In genomic region chr7:90262438-90262837, GRCh38 we compare ENCODE assay signal across 8 cellular contexts. TPM values are rescaled to one million over a fixed set of nuclear protein-coding genes. Genes with fewer than 3 reads are reported as not detected.
DNase-seq lines count a peak whose midpoint lies in the region; ATAC-seq, FAIRE-seq and TF ChIP-seq lines count a peak whose summit lies in the region.

No MANE protein-coding gene starts in this region.

- no peaks in the 10 kb centered on the region for H3K36me3 Mint-ChIP-seq in progenitor cell of endocrine pancreas (ENCODE audit: insufficient read depth)

- peak; percentile 96 for FAIRE-seq in endometrium (lab: Jason Lieb, UNC)

- peaks cover 7% of the 10 kb centered on the region for H3K4me1 Mint-ChIP-seq in progenitor cell of endocrine pancreas (ENCODE audit: low read depth)

- H3K27me3 Mint-ChIP-seq in progenitor cell of endocrine pancreas = no peaks in the 10 kb centered on the region

- ATAC-seq in GM18861 (IDR thresholded peaks at IDR 0.05; ENCODE audit: unreplicated experiment) = peak; percentile 93
- ATAC-seq in HG03066 (IDR thresholded peaks at IDR 0.05; ENCODE audit: low read depth, unreplicated experiment) = peak; percentile 86

- DNase-seq in AG08396 (ENCODE audit: low spot score) (peak; percentile 15), NCI-H82 treated with DMSO at 0.1 percent for 48 hours (lab: John Stamatoyannopoulos, UW; ENCODE audit: unreplicated experiment) (peak; percentile 12), progenitor cell of endocrine pancreas (ENCODE audit: low spot score, unreplicated experiment) (no peak), nucleus accumbens (lab: John Stamatoyannopoulos, UW) (no peak), 8988T (no peak)

- no peak overlapping the region for H3K27ac Mint-ChIP-seq in progenitor cell of endocrine pancreas

- no peaks in the 10 kb centered on the region for H3K9me3 Mint-ChIP-seq in progenitor cell of endocrine pancreas (ENCODE audit: low read depth)

- no peak overlapping the region for H3K4me3 Mint-ChIP-seq in progenitor cell of endocrine pancreas (ENCODE audit: low read depth)

- TF ChIP-seq CTCF in progenitor cell of endocrine pancreas (IDR thresholded peaks at IDR 0.05; ENCODE audit: unreplicated experiment) = peak; percentile 63

RNA-seq across cellular contexts. Expression of gene CFAP69, which starts 17.5 kb away (rescaled TPM):
- total RNA-seq in progenitor cell of endocrine pancreas = 12.0 and 12.4 TPM in 2 replicates

RNA-seq across cellular contexts. Expression of gene STEAP2, which starts 50.9 kb away (rescaled TPM):
- total RNA-seq in progenitor cell of endocrine pancreas = 4.9 and 5.3 TPM in 2 replicates

RNA-seq across cellular contexts. Expression of gene FAM237B, which starts 58.7 kb away (rescaled TPM):
- total RNA-seq in progenitor cell of endocrine pancreas = not detected in 2 replicates

Comparison
In these comparisons a context has a peak if more than half of its experiments do, and no peak if none do; other contexts are left out.
1. DNase-seq: peak in AG08396 (single experiment) and NCI-H82 treated with DMSO at 0.1 percent for 48 hours (single experiment); none in progenitor cell of endocrine pancreas (single experiment), nucleus accumbens (0 of 56) and 8988T (single experiment).